Comparison of ENCODE assay signal across 17 cellular contexts in genomic region chr21:29056005-29056404, GRCh38. TPM values are rescaled to one million over a fixed set of nuclear protein-coding genes. Genes with fewer than 3 reads are reported as not detected.
A peak's percentile ranks its signal among the peaks of the same experiment; 100 is the strongest.
DNase-seq lines count a peak whose midpoint lies in the region; ATAC-seq and TF ChIP-seq lines count a peak whose summit lies in the region.
"Had no signal": no experiment of that assay in that cellular context is flagged by ENCODE, and none has a peak within 500 bp of the region (broad histone marks: within the 10 kb centered on the region; RNA-seq: fewer than 3 reads in every experiment).

No MANE protein-coding gene starts in this region.

- TF ChIP-seq RAD21 in HCT116 (IDR thresholded peaks at IDR 0.05; ENCODE audit: low read depth), result no peak

- DNase-seq in CD4-positive, CD25-positive, alpha-beta regulatory T cell, result no peak
- no peak for DNase-seq in HCT116 (ENCODE audit: low read depth, low spot score)
- DNase-seq in OCI-M1 (lab: John Stamatoyannopoulos, UW), result peak; percentile 11
- peak; percentile 30 for DNase-seq in fibroblast of villous mesenchyme (ENCODE audit: low read depth)
- no peak for DNase-seq in DMS53 (lab: John Stamatoyannopoulos, UW)
- no peak for DNase-seq in ascending aorta (ENCODE audit: low spot score in 2 of 2)
- DNase-seq in left lung, result no peak
- DNase-seq: activated CD8-positive, alpha-beta memory T cell treated with anti-CD3 and anti-CD28 coated beads, Interleukin-2, amount 50 U/mL, for 48 hours; activated gamma-delta T cell treated with Interleukin-2 at 50 U/mL for 16 hours; CD8-positive, alpha-beta memory T cell; cerebellar nuclear complex; effector CD4-positive, alpha-beta T cell; left ventricle myocardium inferior; NCI-H1694; NCI-H510A treated with DMSO at 0.1 percent for 48 hours had no signal

- no peak for TF ChIP-seq POLR2A in HCT116 (IDR thresholded peaks at IDR 0.05; ENCODE audit: borderline replicate concordance, extremely low read depth, insufficient read depth, insufficient read length)

- H3K9me3 ChIP-seq in CD4-positive, CD25-positive, alpha-beta regulatory T cell (ENCODE audit: control insufficient read depth in 2 of 2, low read length in 2 of 2), result no peaks in the 10 kb centered on the region
- H3K9me3 ChIP-seq in HCT116 (ENCODE audit: control insufficient read depth in 1 of 2, insufficient read depth in 1 of 2, low read depth in 1 of 2, low read length in 2 of 2), result no peaks in the 10 kb centered on the region
- no peaks in the 10 kb centered on the region for H3K9me3 ChIP-seq in ascending aorta
- no peaks in the 10 kb centered on the region for H3K9me3 ChIP-seq in left lung
- H3K9me3 ChIP-seq: left ventricle myocardium inferior, thoracic aorta had no signal

- no peaks in the 10 kb centered on the region for H3K27me3 ChIP-seq in CD4-positive, CD25-positive, alpha-beta regulatory T cell (ENCODE audit: control insufficient read depth, insufficient read depth, low read length)
- H3K27me3 ChIP-seq in HCT116 (ENCODE audit: insufficient read depth, low read length), result no peaks in the 10 kb centered on the region
- H3K27me3 ChIP-seq in ascending aorta, result no peaks in the 10 kb centered on the region
- no peaks in the 10 kb centered on the region for H3K27me3 ChIP-seq in left lung

- no peak for ATAC-seq in CD4-positive, CD25-positive, alpha-beta regulatory T cell (ENCODE audit: low read depth in 2 of 2)
- ATAC-seq in HCT116 (no peak), HG03432 (IDR thresholded peaks at IDR 0.05; ENCODE audit: unreplicated experiment) (no peak), left lung (no peak)

- peaks cover 0 to 7% (median 0%) of the 10 kb centered on the region in 4 donors for H3K4me1 Mint-ChIP-seq in CD4-positive, CD25-positive, alpha-beta regulatory T cell

- H3K9ac ChIP-seq in HCT116 (ENCODE audit: low read length), result no peak overlapping the region

- no peaks in the 10 kb centered on the region for H3K9me3 Mint-ChIP-seq in CD4-positive, CD25-positive, alpha-beta regulatory T cell
- H3K9me3 Mint-ChIP-seq: CD8-positive, alpha-beta memory T cell had no signal

- no peak overlapping the region for H3K4me2 ChIP-seq in HCT116 (ENCODE audit: low read length)

- RAD21 ChIA-PET in HCT116 (lab: Charles Lee; ENCODE audit: low non-redundant PET in 1 of 2, low total read pairs in 2 of 2, uncharacterized antibody in 2 of 2, unreplicated experiment in 2 of 2), result no interaction called here

- H3K4me1 ChIP-seq in CD4-positive, CD25-positive, alpha-beta regulatory T cell (ENCODE audit: control insufficient read depth, insufficient read depth, low read length, poor library complexity, severe bottlenecking), result no peaks in the 10 kb centered on the region
- H3K4me1 ChIP-seq in HCT116 (ENCODE audit: control insufficient read depth in 1 of 2, insufficient read depth in 2 of 2, low read length in 2 of 2), result no peaks in the 10 kb centered on the region
- H3K4me1 ChIP-seq in ascending aorta, result no peaks in the 10 kb centered on the region
- H3K4me1 ChIP-seq in left lung, result no peaks in the 10 kb centered on the region
- H3K4me1 ChIP-seq: left ventricle myocardium inferior had no signal

- POLR2A ChIA-PET in HCT116 (lab: Charles Lee), result no interaction called here

- peak overlapping the region; percentile 14 for H3K27ac ChIP-seq in CD4-positive, CD25-positive, alpha-beta regulatory T cell (ENCODE audit: insufficient read depth, low read length, poor library complexity, severe bottlenecking)
- H3K27ac ChIP-seq in HCT116 (ENCODE audit: low read depth, low read length) (no peak overlapping the region), ascending aorta (no peak overlapping the region), left lung (no peak overlapping the region)
- H3K27ac ChIP-seq: left ventricle myocardium inferior had no signal

- TF ChIP-seq CTCF in HCT116 (IDR thresholded peaks at IDR 0.05 in 2 of 3, conservative IDR thresholded peaks at IDR 0.05 in 1 of 3; ENCODE audit: borderline replicate concordance in 1 of 3, insufficient read depth in 1 of 3, low read depth in 2 of 3, low read length in 2 of 3) (no peak), fibroblast of villous mesenchyme (IDR thresholded peaks at IDR 0.05; ENCODE audit: insufficient read depth, low read depth, low read length) (no peak), ascending aorta (IDR thresholded peaks at IDR 0.05) (no peak), left lung (IDR thresholded peaks at IDR 0.05) (no peak)

- no peaks in the 10 kb centered on the region for H3K27me3 Mint-ChIP-seq in CD4-positive, CD25-positive, alpha-beta regulatory T cell
- H3K27me3 Mint-ChIP-seq: CD8-positive, alpha-beta memory T cell had no signal

- no peaks in the 10 kb centered on the region for H3K9me2 ChIP-seq in HCT116 (ENCODE audit: insufficient read depth)

- peaks cover 32% of the 10 kb centered on the region for H3K36me3 Mint-ChIP-seq in CD4-positive, CD25-positive, alpha-beta regulatory T cell

- H3K79me2 ChIP-seq in HCT116 (ENCODE audit: insufficient read depth, low read length), result peaks cover 23% of the 10 kb centered on the region

- no peak overlapping the region for H3K4me3 ChIP-seq in CD4-positive, CD25-positive, alpha-beta regulatory T cell (ENCODE audit: low read depth, low read length)
- H3K4me3 ChIP-seq in HCT116 (replicated peaks in 1 of 2; ENCODE audit: low read depth in 1 of 2, low read length in 2 of 2) (no peak overlapping the region), fibroblast of villous mesenchyme (ENCODE audit: low read depth, low read length) (no peak overlapping the region), ascending aorta (no peak overlapping the region), left lung (no peak overlapping the region)
- H3K4me3 ChIP-seq: left ventricle myocardium inferior, thoracic aorta had no signal

- no peak overlapping the region for H2AFZ ChIP-seq in HCT116 (ENCODE audit: low read depth, low read length, poor library complexity, severe bottlenecking)

- H3K36me3 ChIP-seq in CD4-positive, CD25-positive, alpha-beta regulatory T cell (ENCODE audit: control insufficient read depth, insufficient read depth, low read length), result peaks cover 87% of the 10 kb centered on the region
- H3K36me3 ChIP-seq in HCT116 (ENCODE audit: control insufficient read depth in 1 of 2, insufficient read depth in 2 of 2, low read length in 2 of 2) (peaks cover 54 to 57% of the 10 kb centered on the region in 2 experiments), ascending aorta (peaks cover 80 to 98% of the 10 kb centered on the region in 2 donors), left lung (peaks cover 0 to 98% of the 10 kb centered on the region in 2 donors)

- H3K27ac Mint-ChIP-seq in CD4-positive, CD25-positive, alpha-beta regulatory T cell, result no peak overlapping the region

- CTCF ChIA-PET in HCT116 (lab: Charles Lee), result interaction anchor here (0.7 kb wide), 1 partner anchor 320 kb away, joined by 3 read pairs; no protein-coding TSS in a partner anchor

- intact Hi-C loops in HCT116 (cut with micrococcal nuclease) (no loop called here), ascending aorta (cut with DNase I) (no loop called here), left lung (cut with DNase I) (no loop called here)

- no peak overlapping the region for H3K4me3 Mint-ChIP-seq in CD4-positive, CD25-positive, alpha-beta regulatory T cell
- H3K4me3 Mint-ChIP-seq: CD8-positive, alpha-beta memory T cell had no signal

- TSS peak; percentile 20 for BruUV-seq in HCT116 (replicated peaks; lab: Mats Ljungman, UMichigan)

- H4K20me1 ChIP-seq in HCT116 (ENCODE audit: insufficient read depth), result 0 out of 2 replicates have a peak, but pooled peaks cover 10% of the 10 kb centered on the region

TF ChIP-seq in HCT116, 20 proteins besides CTCF, POLR2A, EP300 and RAD21:
- no peak for TF ChIP-seq JUND (IDR thresholded peaks at IDR 0.05)
- TF ChIP-seq SP1 (IDR thresholded peaks at IDR 0.05; ENCODE audit: low read depth), result no peak
- no peak for TF ChIP-seq EGR1 (IDR thresholded peaks at IDR 0.05; ENCODE audit: low read depth)
- no peak for TF ChIP-seq EZH2 (IDR thresholded peaks at IDR 0.05)
- no peak for TF ChIP-seq TCF7L2 (IDR thresholded peaks at IDR 0.05; ENCODE audit: borderline replicate concordance, extremely low read depth, insufficient read depth, insufficient read length)
TF ChIP-seq in HCT116: peak in this region for 0.

RNA-seq across cellular contexts. Expression of gene CCT8, which starts 17.4 kb away (rescaled TPM):
- total RNA-seq in CD4-positive, CD25-positive, alpha-beta regulatory T cell, result 94.6 TPM
- 100 to 1,000 TPM; 134 to 165 (median 143) TPM for polyA plus RNA-seq in CD4-positive, CD25-positive, alpha-beta regulatory T cell
- total RNA-seq in HCT116 (2021; ENCODE audit: unreplicated experiment) (355 TPM), fibroblast of villous mesenchyme (183 and 275 TPM in 2 replicates), ascending aorta (36.7 TPM), left lung (100 to 1,000 TPM; 111 to 149 TPM)
- polyA plus RNA-seq in HCT116 (2012), result 180 and 258 TPM in 2 replicates

RNA-seq across cellular contexts. Expression of gene USP16, which starts 31.5 kb away (rescaled TPM):
- 72.8 TPM for total RNA-seq in CD4-positive, CD25-positive, alpha-beta regulatory T cell
- polyA plus RNA-seq in CD4-positive, CD25-positive, alpha-beta regulatory T cell, result 10 to 100 TPM; 22.6 to 37.6 (median 29.7) TPM
- total RNA-seq in HCT116 (2021; ENCODE audit: unreplicated experiment) (35.9 TPM), fibroblast of villous mesenchyme (35.8 and 37.6 TPM in 2 replicates), ascending aorta (7.2 TPM), left lung (10 to 100 TPM; 28.0 to 31.9 TPM)
- polyA plus RNA-seq in HCT116 (2012), result 12.6 and 19.0 TPM in 2 replicates

RNA-seq across cellular contexts. Expression of gene RWDD2B, which starts 36.9 kb away (rescaled TPM):
- total RNA-seq in CD4-positive, CD25-positive, alpha-beta regulatory T cell, result 3.7 TPM
- 10 to 100 TPM in 3 of 4 donors, 1 to 10 TPM in 1; 8.1 to 13.6 (median 12.0) TPM for polyA plus RNA-seq in CD4-positive, CD25-positive, alpha-beta regulatory T cell
- total RNA-seq in HCT116 (2021; ENCODE audit: unreplicated experiment) (24.5 TPM), fibroblast of villous mesenchyme (21.6 and 33.2 TPM in 2 replicates), ascending aorta (1.7 TPM), left lung (10 to 100 TPM; 16.8 to 17.7 TPM)
- 14.8 and 15.8 TPM in 2 replicates for polyA plus RNA-seq in HCT116 (2012)

Comparison
In these comparisons a context has a peak if more than half of its experiments do, and no peak if none do; other contexts are left out.
1. DNase-seq: peak in OCI-M1 (single experiment) and fibroblast of villous mesenchyme (single experiment); none in CD4-positive, CD25-positive, alpha-beta regulatory T cell (0 of 3), HCT116 (single experiment), DMS53 (single experiment), ascending aorta (0 of 2) and left lung (0 of 2).